Comparison of ENCODE assay signal across 8 cellular contexts in genomic region chr19:41354343-41354974, GRCh38. TPM values are rescaled to one million over a fixed set of nuclear protein-coding genes. Genes with fewer than 3 reads are reported as not detected.
DNase-seq lines count a peak whose midpoint lies in the region; ATAC-seq and TF ChIP-seq lines count a peak whose summit lies in the region.

No MANE protein-coding gene starts in this region.

- ATAC-seq in GM23338 (no peak), GM21367 (IDR thresholded peaks at IDR 0.05; ENCODE audit: unreplicated experiment) (no peak), GM19455 (IDR thresholded peaks at IDR 0.05; ENCODE audit: unreplicated experiment) (no peak), HG02973 (IDR thresholded peaks at IDR 0.05; ENCODE audit: unreplicated experiment) (no peak)
- no peak for ATAC-seq in stimulated activated effector memory CD8-positive, alpha-beta T cell treated with anti-CD3 and anti-CD28 coated beads, Interleukin-12 subunit alpha, Interleukin-12 subunit beta, amount 100 ng/mL, for 72 hours

- no peaks in the 10 kb centered on the region for H3K36me3 ChIP-seq in GM23338 (ENCODE audit: insufficient read depth)
- H3K36me3 ChIP-seq in right atrium auricular region, result no peaks in the 10 kb centered on the region

- peaks cover 41% of the 10 kb centered on the region for H3K27me3 ChIP-seq in GM23338 (ENCODE audit: insufficient read depth)
- no peaks in the 10 kb centered on the region for H3K27me3 ChIP-seq in right atrium auricular region

- H3K4me2 ChIP-seq in GM23338, result peak overlapping the region; percentile 98

- H3F3A ChIP-seq in GM23338 (replicated peaks; ENCODE audit: low read depth), result peaks cover 6% of the 10 kb centered on the region; the same call in 1 of the 2 replicates

- H2AFZ ChIP-seq in GM23338, result no peak overlapping the region

- no peak overlapping the region for H3K27ac Mint-ChIP-seq in GM23338
- peak overlapping the region; percentile 91 for H3K27ac Mint-ChIP-seq in stimulated activated effector memory CD8-positive, alpha-beta T cell treated with anti-CD3 and anti-CD28 coated beads, Interleukin-12 subunit alpha, Interleukin-12 subunit beta, amount 100 ng/mL, for 72 hours

- peaks cover 62% of the 10 kb centered on the region for H3K27me3 Mint-ChIP-seq in GM23338 (ENCODE audit: insufficient read depth, low read depth, poor library complexity)

- no peak overlapping the region for H3K27ac ChIP-seq in GM23338 (ENCODE audit: low read depth)
- peak overlapping the region; percentile 93 to 95 for H3K27ac ChIP-seq in right atrium auricular region

- no peaks in the 10 kb centered on the region for H3K79me2 ChIP-seq in GM23338 (replicated peaks; ENCODE audit: insufficient read depth)

- H3K36me3 Mint-ChIP-seq in GM23338 (ENCODE audit: low read depth), result no peaks in the 10 kb centered on the region; the same call in 2 of the 3 replicates
- peaks cover 48% of the 10 kb centered on the region for H3K36me3 Mint-ChIP-seq in stimulated activated effector memory CD8-positive, alpha-beta T cell treated with anti-CD3 and anti-CD28 coated beads, Interleukin-12 subunit alpha, Interleukin-12 subunit beta, amount 100 ng/mL, for 72 hours

- DNase-seq in GM23338 (ENCODE audit: low spot score), result no peak
- DNase-seq in right atrium auricular region (ENCODE audit: low spot score), result no peak
- peak in 1 of 2 donors; percentile 55 for DNase-seq in stimulated activated effector memory CD8-positive, alpha-beta T cell treated with anti-CD3 and anti-CD28 coated beads, Interleukin-12 subunit alpha, Interleukin-12 subunit beta, amount 100 ng/mL, for 72 hours (ENCODE audit: low spot score in 2 of 2)
- DNase-seq in NCI-H510A treated with DMSO at 0.1 percent for 48 hours (lab: John Stamatoyannopoulos, UW), result no peak

- no peaks in the 10 kb centered on the region for H3K9me3 ChIP-seq in right atrium auricular region

- H3K4me1 Mint-ChIP-seq in GM23338, result peaks cover 19% of the 10 kb centered on the region
- peaks cover 61% of the 10 kb centered on the region for H3K4me1 Mint-ChIP-seq in stimulated activated effector memory CD8-positive, alpha-beta T cell treated with anti-CD3 and anti-CD28 coated beads, Interleukin-12 subunit alpha, Interleukin-12 subunit beta, amount 100 ng/mL, for 72 hours

- H3K4me3 ChIP-seq in GM23338, result peak overlapping the region; percentile 91
- H3K4me3 ChIP-seq in WI38 (ENCODE audit: low read depth, low read length), result peak overlapping the region; percentile 92
- H3K4me3 ChIP-seq in right atrium auricular region, result peak overlapping the region; percentile 84 to 88

- H3K9me2 ChIP-seq in GM23338 (ENCODE audit: insufficient read depth), result no peaks in the 10 kb centered on the region

- H4K20me1 ChIP-seq in GM23338 (replicated peaks; ENCODE audit: insufficient read depth), result 0 out of 2 replicates have a peak, but pooled peaks cover 3% of the 10 kb centered on the region

- peak overlapping the region; percentile 70 for H3K4me3 Mint-ChIP-seq in GM23338
- H3K4me3 Mint-ChIP-seq in stimulated activated effector memory CD8-positive, alpha-beta T cell treated with anti-CD3 and anti-CD28 coated beads, Interleukin-12 subunit alpha, Interleukin-12 subunit beta, amount 100 ng/mL, for 72 hours, result peak overlapping the region; percentile 94

- H3K4me1 ChIP-seq in GM23338 (ENCODE audit: insufficient read depth) (peaks cover 12% of the 10 kb centered on the region; the same call in 1 of the 2 replicates), right atrium auricular region (peaks cover 0 to 42% of the 10 kb centered on the region in 2 donors)

- TF ChIP-seq CTCF in GM23338 (conservative IDR thresholded peaks at IDR 0.05; ENCODE audit: low read depth in 2 of 2) (peak in 1 of 2 experiments; percentile 4; a peak in 2 of 4 replicates), WI38 (IDR thresholded peaks at IDR 0.05; ENCODE audit: low read depth, low read length) (no peak), right atrium auricular region (IDR thresholded peaks at IDR 0.05) (peak; percentile 5)

- H3K9me3 Mint-ChIP-seq in GM23338, result no peaks in the 10 kb centered on the region; the same call in 2 of the 3 replicates
- H3K9me3 Mint-ChIP-seq in stimulated activated effector memory CD8-positive, alpha-beta T cell treated with anti-CD3 and anti-CD28 coated beads, Interleukin-12 subunit alpha, Interleukin-12 subunit beta, amount 100 ng/mL, for 72 hours, result no peaks in the 10 kb centered on the region

TF ChIP-seq in GM23338, 12 proteins besides CTCF, POLR2A, EP300 and RAD21 (continues in another document):
- TF ChIP-seq EZH2phosphoT487 (IDR thresholded peaks at IDR 0.05; ENCODE audit: unreplicated experiment) (no peak), ZNF331 (CRISPR knock-in tag; IDR thresholded peaks at IDR 0.05; ENCODE audit: low read depth) (no peak), NANOG (IDR thresholded peaks at IDR 0.05; ENCODE audit: borderline replicate concordance) (no peak), ETS1 (IDR thresholded peaks at IDR 0.05) (no peak), ZNF114 (CRISPR knock-in tag; IDR thresholded peaks at IDR 0.05) (no peak), POLR2AphosphoS5 (IDR thresholded peaks at IDR 0.05; ENCODE audit: low read depth) (no peak), JUNB (IDR thresholded peaks at IDR 0.05; ENCODE audit: unreplicated experiment) (no peak), REST (IDR thresholded peaks at IDR 0.05; ENCODE audit: unreplicated experiment) (no peak), CREB1 (CRISPR knock-in tag; IDR thresholded peaks at IDR 0.05; ENCODE audit: low read depth) (no peak)

RNA-seq across cellular contexts. Expression of gene TGFB1, which starts 0.7 kb away (rescaled TPM):
- 6.7 and 7.9 TPM in 2 replicates for total RNA-seq in GM23338 (2014; rRNA removed; shearing (Covaris generic))
- polyA plus RNA-seq in GM23338 (2016; fragmentation: Nextera tagmentation; extraction: Ambion mirVana), result 0.99 and 1.4 TPM in 2 replicates
- total RNA-seq in right atrium auricular region, result 10 to 100 TPM; 17.6 to 33.7 TPM

RNA-seq across cellular contexts. Expression of gene B9D2, which starts 9.5 kb away (rescaled TPM):
- 2.7 and 3.0 TPM in 2 replicates for total RNA-seq in GM23338 (2014; rRNA removed; shearing (Covaris generic))
- 4.9 and 7.4 TPM in 2 replicates for polyA plus RNA-seq in GM23338 (2016; fragmentation: Nextera tagmentation; extraction: Ambion mirVana)
- 1 to 10 TPM; 1.9 to 3.8 TPM for total RNA-seq in right atrium auricular region

RNA-seq across cellular contexts. Expression of gene TMEM91, which starts 21.9 kb away (rescaled TPM):
- total RNA-seq in GM23338 (2014; rRNA removed; shearing (Covaris generic)), result 9.3 and 9.5 TPM in 2 replicates
- polyA plus RNA-seq in GM23338 (2016; fragmentation: Nextera tagmentation; extraction: Ambion mirVana), result 8.1 and 10.6 TPM in 2 replicates
- 1 to 10 TPM; 5.0 to 8.5 TPM for total RNA-seq in right atrium auricular region

RNA-seq across cellular contexts. Expression of gene EXOSC5, which starts 42.7 kb away (rescaled TPM):
- total RNA-seq in GM23338 (2014; rRNA removed; shearing (Covaris generic)), result 65.1 and 65.4 TPM in 2 replicates
- 116 and 125 TPM in 2 replicates for polyA plus RNA-seq in GM23338 (2016; fragmentation: Nextera tagmentation; extraction: Ambion mirVana)
- 1 to 10 TPM; 8.5 to 9.0 TPM for total RNA-seq in right atrium auricular region

RNA-seq across cellular contexts. Expression of gene BCKDHA, which starts 43.2 kb away (rescaled TPM):
- total RNA-seq in GM23338 (2014; rRNA removed; shearing (Covaris generic)), result 31.3 and 42.4 TPM in 2 replicates
- polyA plus RNA-seq in GM23338 (2016; fragmentation: Nextera tagmentation; extraction: Ambion mirVana), result 14.2 and 15.0 TPM in 2 replicates
- total RNA-seq in right atrium auricular region, result 10 to 100 TPM; 65.2 to 77.6 TPM
